Comparison of ENCODE assay signal across 1 cellular context in genomic region chr12:57016348-57016747, GRCh38.
TF ChIP-seq lines count a peak whose summit lies in the region.

Gene TAC3 (minus strand): TSS chr12:57016529. CDS start chr12:57015797, 732 bp downstream.

TF ChIP-seq in K562, 482 proteins besides CTCF, POLR2A, EP300 and RAD21 (continued from another document):
- no peak for TF ChIP-seq ZHX1 (conservative IDR thresholded peaks at IDR 0.05; ENCODE audit: low read length)
- TF ChIP-seq ZNF217 (CRISPR knock-in tag; IDR thresholded peaks at IDR 0.05): no peak
- no peak for TF ChIP-seq CHD4 (IDR thresholded peaks at IDR 0.05; ENCODE audit: insufficient read depth, insufficient replicate concordance, low read depth, low read length, poor library complexity, severe bottlenecking)
- TF ChIP-seq ZNF143 (CRISPR knock-in tag; IDR thresholded peaks at IDR 0.05): no peak
